Comparison of ENCODE assay signal across 23 cellular contexts in the genomic region with DNA sequence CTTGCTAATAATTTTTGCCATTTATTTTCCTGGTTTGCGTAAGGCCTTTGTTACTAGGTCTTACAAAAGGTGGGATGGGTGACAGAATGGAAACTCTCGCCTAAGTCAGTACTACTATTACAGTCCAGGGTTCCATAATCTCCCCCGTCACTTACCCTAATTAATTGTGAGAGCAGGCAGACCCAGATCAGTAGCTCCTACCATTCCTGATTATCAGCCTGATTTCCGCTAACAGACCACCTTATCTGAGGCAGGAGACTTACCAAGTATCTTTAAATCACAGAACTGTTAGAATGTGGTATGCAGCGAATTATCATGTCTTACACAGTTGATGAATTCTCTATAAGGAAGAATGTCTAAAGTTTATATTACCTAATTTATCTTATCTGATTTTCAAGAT.
"Had no signal": no experiment of that assay in that cellular context is flagged by ENCODE, and none has a peak within 500 bp of the region (broad histone marks: within the 10 kb centered on the region; RNA-seq: fewer than 3 reads in every experiment).

No MANE protein-coding gene starts in this region.

- H3K9me3 ChIP-seq: gastrocnemius medialis, lower lobe of right lung, mucosa of descending colon, neutrophil, pancreas, right lobe of liver, thoracic aorta, transverse colon, upper lobe of right lung, uterus had no signal

- H3K9me3 Mint-ChIP-seq: memory B cell; mesothelial cell of epicardium; naive B cell; natural killer cell treated with Interleukin-12 subunit alpha and Interleukin-12 subunit beta and Interleukin-15 and Interleukin-18, amount 100 ng/mL, for 72 hours; neural crest cell had no signal

- H3K4me3 Mint-ChIP-seq: memory B cell; mesothelial cell of epicardium; naive B cell; natural killer cell treated with Interleukin-12 subunit alpha and Interleukin-12 subunit beta and Interleukin-15 and Interleukin-18, amount 100 ng/mL, for 72 hours; neural crest cell had no signal

- H3K27ac Mint-ChIP-seq: mesothelial cell of epicardium had no signal

- H3K36me3 Mint-ChIP-seq: natural killer cell treated with Interleukin-12 subunit alpha and Interleukin-12 subunit beta and Interleukin-15 and Interleukin-18, amount 100 ng/mL, for 72 hours had no signal

- H3K4me1 ChIP-seq: upper lobe of right lung had no signal

- H3K4me3 ChIP-seq: dorsolateral prefrontal cortex, gastrocnemius medialis, lower lobe of right lung, mucosa of descending colon, pancreas, right lobe of liver, thoracic aorta, transverse colon, upper lobe of right lung, uterus had no signal

- H3K36me3 ChIP-seq: gastrocnemius medialis, lower lobe of right lung, pancreas, right lobe of liver, thoracic aorta, transverse colon, upper lobe of right lung, uterus had no signal

- DNase-seq: dorsolateral prefrontal cortex; effector CD4-positive, alpha-beta T cell; foreskin fibroblast; gastrocnemius medialis; left ventricle myocardium superior; lower lobe of right lung; mucosa of descending colon; naive B cell; pancreas; right lobe of liver; small intestine; stimulated activated CD4-positive, alpha-beta T cell treated with anti-CD3 and anti-CD28 coated beads, Interleukin-15, amount 100 ng/mL, for 24 hours; stimulated activated CD4-positive, alpha-beta T cell treated with anti-CD3 and anti-CD28 coated beads, Interleukin-2, amount 100 ng/mL, for 48 hours; stimulated activated naive CD8-positive, alpha-beta T cell treated with anti-CD3 and anti-CD28 coated beads, Interleukin-15, Interleukin-2, amounts not matched to agents 100 U/mL and 50 U/mL, for 24 hours; transverse colon; upper lobe of right lung; uterus had no signal

- ATAC-seq: gastrocnemius medialis; left ventricle myocardium superior; lower lobe of right lung; mucosa of descending colon; natural killer cell treated with Interleukin-12 subunit alpha and Interleukin-12 subunit beta and Interleukin-15 and Interleukin-18, amount 100 ng/mL, for 72 hours; pancreas; right lobe of liver; stimulated activated naive CD8-positive, alpha-beta T cell treated with anti-CD3 and anti-CD28 coated beads, Interleukin-15, Interleukin-2, amounts not matched to agents 100 U/mL and 50 U/mL, for 24 hours; upper lobe of right lung had no signal

- H3K27ac ChIP-seq: gastrocnemius medialis, lower lobe of right lung, neutrophil, pancreas, right lobe of liver, thoracic aorta, transverse colon, upper lobe of right lung, uterus had no signal

- H3K27me3 ChIP-seq: dorsolateral prefrontal cortex, gastrocnemius medialis, neutrophil, pancreas, right lobe of liver, transverse colon, upper lobe of right lung, uterus had no signal
